ENCODE assay signal across 1 cellular context in genomic region chr2:178414266-178415247, GRCh38.
TF ChIP-seq lines count a peak whose summit lies in the region.

No MANE protein-coding gene starts in this region.

TF ChIP-seq in K562, 482 proteins besides CTCF, POLR2A, EP300 and RAD21 (continued from another document and continues in another):
- TF ChIP-seq ATF3 (IDR thresholded peaks at IDR 0.05) (peak; percentile 98), ATF3 (CRISPR knock-in tag; conservative IDR thresholded peaks at IDR 0.05) (no peak), SNRNP70 (optimal IDR thresholded peaks at IDR 0.05; ENCODE audit: low read depth, low read length) (no peak), FOXM1 (IDR thresholded peaks at IDR 0.05; ENCODE audit: low read depth) (peak; percentile 59; the same call in 1 of the 2 replicates), FOXM1 (CRISPR knock-in tag; IDR thresholded peaks at IDR 0.05; ENCODE audit: low read depth) (no peak), MTA1 (IDR thresholded peaks at IDR 0.05; ENCODE audit: borderline replicate concordance) (peak; percentile 62; the same call in 1 of the 2 replicates), JUN (IDR thresholded peaks at IDR 0.05; ENCODE audit: borderline replicate concordance, low read depth, low read length) (peak; percentile 80; the same call in 1 of the 2 replicates), JUN (CRISPR knock-in tag; IDR thresholded peaks at IDR 0.05; ENCODE audit: borderline replicate concordance) (no peak; the same call in 1 of the 2 replicates), GTF2A2 (tag; IDR thresholded peaks at IDR 0.05) (no peak), FOXJ2 (tag; IDR thresholded peaks at IDR 0.05) (peak; percentile 37; the same call in 1 of the 2 replicates), HMG20B (CRISPR knock-in tag; IDR thresholded peaks at IDR 0.05) (no peak), ZBTB5 (IDR thresholded peaks at IDR 0.05) (no peak), ERF (CRISPR knock-in tag; IDR thresholded peaks at IDR 0.05) (peak; percentile 13; the same call in 1 of the 2 replicates), PTTG1 (tag; IDR thresholded peaks at IDR 0.05; ENCODE audit: low read depth) (no peak), POLR2AphosphoS5 (IDR thresholded peaks at IDR 0.05; ENCODE audit: control insufficient read depth, insufficient read depth, low read depth, low read length) (peak; percentile 90), ZNF561 (CRISPR knock-in tag; conservative IDR thresholded peaks at IDR 0.05) (no peak), HMGXB4 (CRISPR knock-in tag; IDR thresholded peaks at IDR 0.05) (no peak), SREBF2 (CRISPR knock-in tag; IDR thresholded peaks at IDR 0.05) (no peak), MBD1 (CRISPR knock-in tag; IDR thresholded peaks at IDR 0.05) (peak; percentile 55; the same call in 1 of the 2 replicates), CCNT2 (IDR thresholded peaks at IDR 0.05; ENCODE audit: borderline replicate concordance, extremely low read depth, insufficient read length, low read depth, low read length) (no peak), LEF1 (IDR thresholded peaks at IDR 0.05) (peak; percentile 35; the same call in 1 of the 2 replicates), MTA3 (IDR thresholded peaks at IDR 0.05; ENCODE audit: borderline replicate concordance) (peak; percentile 84; the same call in 1 of the 2 replicates), SIRT6 (IDR thresholded peaks at IDR 0.05; ENCODE audit: low read depth, low read length) (no peak), E2F5 (CRISPR knock-in tag; IDR thresholded peaks at IDR 0.05) (peak; percentile 78), DEAF1 (CRISPR knock-in tag; IDR thresholded peaks at IDR 0.05) (peak; percentile 92), ZNF318 (IDR thresholded peaks at IDR 0.05; ENCODE audit: borderline replicate concordance in 1 of 2, low read depth in 1 of 2) (0 out of 4 replicates have a peak, but pooled peaks of 1 of the 2 experiments have one; percentile 45), DNMT1 (IDR thresholded peaks at IDR 0.05) (no peak), TRIM28 (IDR thresholded peaks at IDR 0.05) (peak; percentile 31; the same call in 1 of the 2 replicates), ETS2 (tag; IDR thresholded peaks at IDR 0.05; ENCODE audit: borderline replicate concordance, poor library complexity, severe bottlenecking) (no peak), TFE3 (CRISPR knock-in tag; IDR thresholded peaks at IDR 0.05) (no peak; the same call in 1 of the 2 replicates), E2F8 (IDR thresholded peaks at IDR 0.05; ENCODE audit: low read depth, partially characterized antibody) (peak; percentile 77), KLF6 (CRISPR knock-in tag; IDR thresholded peaks at IDR 0.05; ENCODE audit: borderline replicate concordance) (peak; percentile 65; the same call in 1 of the 2 replicates), ZNF511 (CRISPR knock-in tag; IDR thresholded peaks at IDR 0.05) (peak; percentile 77), ZNF717 (CRISPR knock-in tag; IDR thresholded peaks at IDR 0.05) (no peak), SIN3B (IDR thresholded peaks at IDR 0.05; ENCODE audit: low read depth) (no peak)
